7 cellular contexts compared by ENCODE assay signal in genomic region chr11:114061053-114062049, GRCh38. TPM values are rescaled to one million over a fixed set of nuclear protein-coding genes. Genes with fewer than 3 reads are reported as not detected.
DNase-seq lines count a peak whose midpoint lies in the region; ATAC-seq and TF ChIP-seq lines count a peak whose summit lies in the region.

No MANE protein-coding gene starts in this region.

- DNase-seq in GM23338 (ENCODE audit: low spot score), result peak; percentile 37
- no peak for DNase-seq in SK-N-MC (ENCODE audit: low read depth, low spot score)
- peak; percentile 41 to 54 for DNase-seq in erythroblast (lab: John Stamatoyannopoulos, UW)
- peak in 3 of 9 donors; percentile 23 to 30 (median 28) for DNase-seq in naive thymus-derived CD4-positive, alpha-beta T cell
- no peak for DNase-seq in kidney glomerular epithelial cell (lab: John Stamatoyannopoulos, UW)
- no peak for DNase-seq in NCI-H1694 treated with DMSO at 0.1 percent for 48 hours (lab: John Stamatoyannopoulos, UW)

- peak; percentile 39 for TF ChIP-seq POLR2A in erythroblast (IDR thresholded peaks at IDR 0.05; ENCODE audit: low read length)

- POLR2A ChIA-PET in naive thymus-derived CD4-positive, alpha-beta T cell (lab: Charles Lee), result interaction anchor here (0.9 to 3.5 kb wide), 9 partner anchors 9 to 135 kb away, joined by 3 to 18 read pairs (median 4); no protein-coding TSS in a partner anchor

- peaks cover 23% of the 10 kb centered on the region for H3K4me1 Mint-ChIP-seq in GM23338
- peaks cover 0 to 10% (median 8%) of the 10 kb centered on the region in 7 donors for H3K4me1 Mint-ChIP-seq in naive thymus-derived CD4-positive, alpha-beta T cell

- H2AFZ ChIP-seq in GM23338, result peak overlapping the region; percentile 99

- H3K27ac Mint-ChIP-seq in GM23338, result no peak overlapping the region
- peak overlapping the region in 4 of 9 donors; percentile 37 to 73 (median 54) for H3K27ac Mint-ChIP-seq in naive thymus-derived CD4-positive, alpha-beta T cell

- H3K36me3 ChIP-seq in GM23338 (ENCODE audit: insufficient read depth) (no peaks in the 10 kb centered on the region), SK-N-MC (ENCODE audit: insufficient read depth, low read length) (no peaks in the 10 kb centered on the region)
- no peaks in the 10 kb centered on the region for H3K36me3 ChIP-seq in naive thymus-derived CD4-positive, alpha-beta T cell (ENCODE audit: control insufficient read depth in 2 of 3, insufficient read depth in 3 of 3, low read length in 3 of 3)

- H3K27ac ChIP-seq in GM23338 (ENCODE audit: low read depth) (no peak overlapping the region), SK-N-MC (no peak overlapping the region)
- no peak overlapping the region for H3K27ac ChIP-seq in naive thymus-derived CD4-positive, alpha-beta T cell (ENCODE audit: low read depth, low read length)

- TF ChIP-seq CTCF in GM23338 (conservative IDR thresholded peaks at IDR 0.05; ENCODE audit: low read depth in 2 of 2), result no peak

- H3K9me2 ChIP-seq in GM23338 (ENCODE audit: insufficient read depth), result no peaks in the 10 kb centered on the region

- H3K27me3 Mint-ChIP-seq in GM23338 (ENCODE audit: insufficient read depth, low read depth, poor library complexity), result peaks cover 79% of the 10 kb centered on the region
- H3K27me3 Mint-ChIP-seq in naive thymus-derived CD4-positive, alpha-beta T cell, result peaks cover 16 to 66% (median 19%) of the 10 kb centered on the region in 5 donors

- H3K9me3 ChIP-seq in SK-N-MC (ENCODE audit: low read depth, low read length), result no peaks in the 10 kb centered on the region
- no peaks in the 10 kb centered on the region for H3K9me3 ChIP-seq in naive thymus-derived CD4-positive, alpha-beta T cell (ENCODE audit: control insufficient read depth in 2 of 3, low read length in 3 of 3)

- peak; percentile 4 for ATAC-seq in GM23338
- no peak for ATAC-seq in naive thymus-derived CD4-positive, alpha-beta T cell
- no peak for ATAC-seq in HG02938 (IDR thresholded peaks at IDR 0.05; ENCODE audit: unreplicated experiment)

- peaks cover 81% of the 10 kb centered on the region for H3K27me3 ChIP-seq in GM23338 (ENCODE audit: insufficient read depth)
- H3K27me3 ChIP-seq in naive thymus-derived CD4-positive, alpha-beta T cell (ENCODE audit: control insufficient read depth in 2 of 2, insufficient read depth in 2 of 2, low read length in 2 of 2), result no peaks in the 10 kb centered on the region

- no peak overlapping the region for H3K9ac ChIP-seq in SK-N-MC (ENCODE audit: insufficient read length)

- peak overlapping the region; percentile 80 for H3K4me3 ChIP-seq in GM23338
- H3K4me3 ChIP-seq in SK-N-MC, result peak overlapping the region; percentile 79
- H3K4me3 ChIP-seq in naive thymus-derived CD4-positive, alpha-beta T cell (ENCODE audit: low read length), result peak overlapping the region; percentile 70

- H3K4me2 ChIP-seq in GM23338, result peak overlapping the region; percentile 99

- peaks cover 22% of the 10 kb centered on the region for H3K4me1 ChIP-seq in GM23338 (ENCODE audit: insufficient read depth)
- H3K4me1 ChIP-seq in naive thymus-derived CD4-positive, alpha-beta T cell (ENCODE audit: control insufficient read depth in 2 of 2, insufficient read depth in 2 of 2, low read length in 2 of 2), result peaks cover 0 to 10% of the 10 kb centered on the region in 2 donors

- H3K4me3 Mint-ChIP-seq in GM23338, result peak overlapping the region; percentile 79
- H3K4me3 Mint-ChIP-seq in naive thymus-derived CD4-positive, alpha-beta T cell, result peak overlapping the region; percentile 86 to 95 (median 92)

- H3K36me3 Mint-ChIP-seq in GM23338 (ENCODE audit: low read depth), result no peaks in the 10 kb centered on the region; the same call in 2 of the 3 replicates
- peaks cover 0 to 1% (median 0%) of the 10 kb centered on the region in 5 donors for H3K36me3 Mint-ChIP-seq in naive thymus-derived CD4-positive, alpha-beta T cell

- no peaks in the 10 kb centered on the region; the same call in 1 of the 2 replicates for H4K20me1 ChIP-seq in GM23338 (replicated peaks; ENCODE audit: insufficient read depth)

- H3K9me3 Mint-ChIP-seq in GM23338, result no peaks in the 10 kb centered on the region; the same call in 1 of the 3 replicates
- H3K9me3 Mint-ChIP-seq in naive thymus-derived CD4-positive, alpha-beta T cell, result no peaks in the 10 kb centered on the region

- peaks cover 9% of the 10 kb centered on the region; the same call in 1 of the 2 replicates for H3F3A ChIP-seq in GM23338 (replicated peaks; ENCODE audit: low read depth)

- no peaks in the 10 kb centered on the region for H3K79me2 ChIP-seq in GM23338 (replicated peaks; ENCODE audit: insufficient read depth)

- CTCF ChIA-PET in naive thymus-derived CD4-positive, alpha-beta T cell (lab: Charles Lee), result interaction anchor here (0.6 to 2.7 kb wide), 8 partner anchors 10 to 199 kb away, joined by 3 to 10 read pairs (median 4); no protein-coding TSS in a partner anchor

- intact Hi-C loops in naive thymus-derived CD4-positive, alpha-beta T cell (cut with micrococcal nuclease), result loop anchor here in 1 of 2 donors (2.0 kb wide), 1 partner anchor 99 kb away; no protein-coding TSS in a partner anchor

TF ChIP-seq in GM23338, 12 proteins besides CTCF, POLR2A, EP300 and RAD21:
- TF ChIP-seq EZH2 (IDR thresholded peaks at IDR 0.05; ENCODE audit: low read depth, unreplicated experiment), result peak; percentile 92
- no peak for TF ChIP-seq ETS1 (IDR thresholded peaks at IDR 0.05)

RNA-seq across cellular contexts. Expression of gene ZBTB16, which starts 1.8 kb away (rescaled TPM):
- total RNA-seq in GM23338 (2014; rRNA removed; shearing (Covaris generic)), result 0.19 and 1.4 TPM in 2 replicates
- 0.29 and 0.78 TPM in 2 replicates for polyA plus RNA-seq in GM23338 (2016; fragmentation: Nextera tagmentation; extraction: Ambion mirVana)
- total RNA-seq in naive thymus-derived CD4-positive, alpha-beta T cell, result 10 to 100 TPM in 2 of 5 experiments, 1 to 10 TPM in 3; 3.0 to 22.1 (median 7.2) TPM
- 10 to 100 TPM in 1 of 2 donors, 1 to 10 TPM in 1; 3.0 to 15.4 TPM for polyA plus RNA-seq in naive thymus-derived CD4-positive, alpha-beta T cell

Comparison
In these comparisons a context has a peak if more than half of its experiments do, and no peak if none do; other contexts are left out.
1. DNase-seq: peak in GM23338 (single experiment) and erythroblast (2 of 2); none in SK-N-MC (single experiment), kidney glomerular epithelial cell (single experiment) and NCI-H1694 treated with DMSO at 0.1 percent for 48 hours (single experiment).
2. Peak in every context shown above with its lines, with median percentiles within 50 percentile points of each other: H3K4me3 ChIP-seq.